ENCODE assay signal across 16 cellular contexts in genomic region chr7:121486590-121486989, GRCh38.
"Had no signal": no experiment of that assay in that cellular context is flagged by ENCODE, and none has a peak within 500 bp of the region (broad histone marks: within the 10 kb centered on the region; RNA-seq: fewer than 3 reads in every experiment).

No MANE protein-coding gene starts in this region.

- DNase-seq: cortex of kidney; dorsolateral prefrontal cortex; effector CD8-positive, alpha-beta T cell; heart right ventricle; hypothalamus; mucosa of descending colon; natural killer cell; posterior cingulate gyrus; stimulated activated CD4-positive, alpha-beta T cell treated with anti-CD3 and anti-CD28 coated beads, Interleukin-2, amount 100 ng/mL, for 24 hours; stimulated activated CD4-positive, alpha-beta T cell treated with anti-CD3 and anti-CD28 coated beads, Interleukin-4, amount 100 ng/mL, for 4 hours; stimulated activated naive B cell treated with anti-CD40 and anti-IgM and Interleukin-4, amounts not matched to agents 10 μg/mL and 1 μg/mL and 100 μg/mL, for 72 hours; stimulated activated naive CD8-positive, alpha-beta T cell treated with anti-CD3 and anti-CD28 coated beads, Interleukin-15, amount 100 ng/mL, for 72 hours; testis had no signal

- H3K4me3 ChIP-seq: dorsolateral prefrontal cortex, heart right ventricle, mucosa of descending colon, testis, tibial nerve had no signal

- H3K36me3 ChIP-seq: heart right ventricle, tibial nerve had no signal

- H3K9me3 ChIP-seq: heart right ventricle, mucosa of descending colon, testis, tibial nerve had no signal

- H3K4me1 ChIP-seq: testis had no signal

- ATAC-seq: heart right ventricle; left lobe of liver; mucosa of descending colon; natural killer cell; sciatic nerve; stimulated activated naive B cell treated with anti-CD40 and anti-IgM and Interleukin-4, amounts not matched to agents 10 μg/mL and 1 μg/mL and 100 μg/mL, for 72 hours; stimulated activated naive CD8-positive, alpha-beta T cell treated with anti-CD3 and anti-CD28 coated beads, Interleukin-15, amount 100 ng/mL, for 72 hours had no signal

- H3K27me3 ChIP-seq: dorsolateral prefrontal cortex, heart right ventricle, testis, tibial nerve had no signal

- H3K27ac ChIP-seq: testis, tibial nerve had no signal
